Comparison of ENCODE assay signal across 8 cellular contexts in genomic region chr12:23950011-23950774, GRCh38. TPM values are rescaled to one million over a fixed set of nuclear protein-coding genes. Genes with fewer than 3 reads are reported as not detected.
A peak's percentile ranks its signal among the peaks of the same experiment; 100 is the strongest.
DNase-seq lines count a peak whose midpoint lies in the region; ATAC-seq and TF ChIP-seq lines count a peak whose summit lies in the region.

No MANE protein-coding gene starts in this region.

- ATAC-seq in HG03039 (IDR thresholded peaks at IDR 0.05; ENCODE audit: unreplicated experiment): no peak

- H3K36me3 ChIP-seq in cardiac muscle cell: no peaks in the 10 kb centered on the region
- no peaks in the 10 kb centered on the region for H3K36me3 ChIP-seq in parathyroid adenoma (ENCODE audit: control insufficient read depth, insufficient read depth, low read length)

- H3K4me1 ChIP-seq in cardiac muscle cell (ENCODE audit: low read depth): peaks cover 9% of the 10 kb centered on the region
- no peaks in the 10 kb centered on the region for H3K4me1 ChIP-seq in parathyroid adenoma

- DNase-seq in Daoy (ENCODE audit: low read depth): peak; percentile 19
- DNase-seq in SK-N-DZ (ENCODE audit: low spot score): peak; percentile 72
- peak; percentile 30 to 36 for DNase-seq in cardiac muscle cell (ENCODE audit: low read depth in 1 of 2, low spot score in 1 of 2)
- no peak for DNase-seq in mesenteric fat pad (ENCODE audit: low spot score)
- DNase-seq in NCI-H1930 (lab: John Stamatoyannopoulos, UW): no peak
- no peak for DNase-seq in COLO668 (lab: John Stamatoyannopoulos, UW; ENCODE audit: unreplicated experiment)

- H3K79me2 ChIP-seq in parathyroid adenoma: no peaks in the 10 kb centered on the region

- no peak overlapping the region for H3K27ac ChIP-seq in cardiac muscle cell
- H3K27ac ChIP-seq in parathyroid adenoma: no peak overlapping the region

- H3K4me3 ChIP-seq in cardiac muscle cell (peak overlapping the region; percentile 51), parathyroid adenoma (ENCODE audit: low read depth, low read length) (peak overlapping the region; percentile 37)

- H3K9ac ChIP-seq in parathyroid adenoma: no peak overlapping the region

- peak overlapping the region; percentile 52 for H2AFZ ChIP-seq in parathyroid adenoma

- TF ChIP-seq CTCF in cardiac muscle cell (IDR thresholded peaks at IDR 0.05; ENCODE audit: low read depth, low read length) (no peak), parathyroid adenoma (IDR thresholded peaks at IDR 0.05) (no peak)

- H3K9me3 ChIP-seq in cardiac muscle cell (ENCODE audit: low read depth) (no peaks in the 10 kb centered on the region), parathyroid adenoma (ENCODE audit: control insufficient read depth, low read length) (no peaks in the 10 kb centered on the region)

- H3K27me3 ChIP-seq in cardiac muscle cell: no peaks in the 10 kb centered on the region
- peaks cover 6% of the 10 kb centered on the region for H3K27me3 ChIP-seq in parathyroid adenoma (ENCODE audit: control insufficient read depth, insufficient read depth, low read length)

- peak overlapping the region; percentile 43 for H3K4me2 ChIP-seq in parathyroid adenoma (ENCODE audit: low read length)

RNA-seq across cellular contexts. Expression of gene SOX5, which starts 0.7 kb away (rescaled TPM):
- 1.0 and 2.0 TPM in 2 replicates for total RNA-seq in Daoy (2014; rRNA removed; shearing (Covaris generic))
- 4.8 and 8.4 TPM in 2 replicates for polyA plus RNA-seq in SK-N-DZ (2014; cell fraction: cytosol; rRNA removed)
- 4.4 and 7.9 TPM in 2 replicates for polyA plus RNA-seq in SK-N-DZ (2014; cell fraction: nucleus; rRNA removed)
- 11.9 and 29.4 TPM in 2 replicates for total RNA-seq in cardiac muscle cell
- 6.2 and 6.8 TPM in 2 replicates for polyA plus RNA-seq in cardiac muscle cell
- 31.0 TPM for total RNA-seq in mesenteric fat pad

Comparison
In these comparisons a context has a peak if more than half of its experiments do, and no peak if none do; other contexts are left out.
1. DNase-seq: peak in Daoy (single experiment), SK-N-DZ (single experiment) and cardiac muscle cell (2 of 2); none in mesenteric fat pad (single experiment), NCI-H1930 (0 of 2) and COLO668 (single experiment).